ENCODE assay signal across 38 cellular contexts in the genomic region with DNA sequence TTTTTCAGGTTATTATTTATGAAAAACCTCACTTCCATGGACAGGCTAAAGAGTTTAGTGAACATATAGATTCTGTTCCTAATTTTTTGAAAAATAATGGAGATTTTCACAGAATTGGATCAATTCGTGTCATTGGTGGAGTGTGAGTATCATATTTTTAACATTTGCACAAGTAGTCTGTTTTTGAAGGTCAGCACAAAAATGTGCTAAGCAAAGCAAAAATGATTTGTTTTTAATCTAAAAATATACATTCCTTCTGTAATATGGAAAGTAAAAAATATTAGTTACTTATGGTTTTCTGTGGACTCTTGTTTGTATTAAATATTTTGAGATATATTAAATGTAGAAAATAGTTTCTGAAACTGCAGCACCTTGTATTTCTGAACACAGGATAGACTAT.
"Had no signal": no experiment of that assay in that cellular context is flagged by ENCODE, and none has a peak within 500 bp of the region (broad histone marks: within the 10 kb centered on the region; RNA-seq: fewer than 3 reads in every experiment).

No MANE protein-coding gene starts in this region.

- H3K4me3 Mint-ChIP-seq: activated naive CD4-positive, alpha-beta T cell treated with anti-CD3 and anti-CD28 coated beads for 36 hours; activated naive CD4-positive, alpha-beta T cell treated with anti-CD3 and anti-CD28 coated beads, Interleukin-2, amount 10 ng/mL, durations not matched to agents 7 days and 5 days; activated naive CD4-positive, alpha-beta T cell treated with anti-CD3 and anti-CD28 coated beads, Interleukin-2, amount 50 U/mL, for 24 hours; activated naive CD8-positive, alpha-beta T cell; activated naive CD8-positive, alpha-beta T cell treated with anti-CD3 and anti-CD28 coated beads for 36 hours; activated naive CD8-positive, alpha-beta T cell treated with anti-CD3 and anti-CD28 coated beads, Interleukin-2, amount 10 ng/mL, durations not matched to agents 7 days and 5 days; activated naive CD8-positive, alpha-beta T cell treated with anti-CD3 and anti-CD28 coated beads, Interleukin-2, amount 50 U/mL, for 24 hours; activated T-cell treated with anti-CD3 and anti-CD28 coated beads, Interleukin-2, amount 50 U/mL, for 24 hours; activated T-cell treated with anti-CD3 and anti-CD28 coated beads, Interleukin-2, amount 50 U/mL, for 72 hours; activated T-helper 1 cell treated with anti-CD3 and anti-CD28 coated beads, Interleukin-12 subunit alpha, Interleukin-12 subunit beta, Interleukin-2, Interleukin-4 antibody, amounts not matched to agents 30 ng/mL and 10 ng/mL and 1 ng/mL, durations not matched to agents 14 hours and 24 hours and 36 hours; activated T-helper 17 cell treated with anti-CD3 and anti-CD28 coated beads, Interleukin-2, amount 50 U/mL, for 72 hours; brain; central memory CD8-positive, alpha-beta T cell had no signal

- H3K4me1 Mint-ChIP-seq: activated naive CD4-positive, alpha-beta T cell treated with anti-CD3 and anti-CD28 coated beads, Interleukin-2, amount 10 ng/mL, durations not matched to agents 7 days and 5 days; activated naive CD4-positive, alpha-beta T cell treated with anti-CD3 and anti-CD28 coated beads, Interleukin-2, amount 50 U/mL, for 24 hours; activated naive CD8-positive, alpha-beta T cell treated with anti-CD3 and anti-CD28 coated beads for 36 hours; activated naive CD8-positive, alpha-beta T cell treated with anti-CD3 and anti-CD28 coated beads, Interleukin-2, amount 10 ng/mL, durations not matched to agents 7 days and 5 days; activated naive CD8-positive, alpha-beta T cell treated with anti-CD3 and anti-CD28 coated beads, Interleukin-2, amount 50 U/mL, for 24 hours; activated T-helper 17 cell treated with anti-CD3 and anti-CD28 coated beads, Interleukin-2, amount 50 U/mL, for 72 hours; brain; central memory CD8-positive, alpha-beta T cell had no signal

- H3K9me3 ChIP-seq: adrenal gland, ascending aorta, body of pancreas, breast epithelium had no signal

- ATAC-seq: activated naive CD4-positive, alpha-beta T cell treated with anti-CD3 and anti-CD28 coated beads, Interleukin-2, amount 50 U/mL, for 72 hours; activated naive CD8-positive, alpha-beta T cell treated with anti-CD3 and anti-CD28 coated beads, Interleukin-2, amount 50 U/mL, for 24 hours; activated T-cell treated with anti-CD3 and anti-CD28 coated beads, Interleukin-2, amount 50 U/mL, for 72 hours; activated T-helper 17 cell treated with anti-CD3 and anti-CD28 coated beads, Interleukin-2, amount 50 U/mL, for 72 hours; body of pancreas had no signal

- H3K27me3 Mint-ChIP-seq: activated naive CD4-positive, alpha-beta T cell treated with anti-CD3 and anti-CD28 coated beads, Interleukin-2, amount 10 ng/mL, durations not matched to agents 7 days and 5 days; activated naive CD4-positive, alpha-beta T cell treated with anti-CD3 and anti-CD28 coated beads, Interleukin-2, amount 50 U/mL, for 24 hours; activated naive CD8-positive, alpha-beta T cell; activated naive CD8-positive, alpha-beta T cell treated with anti-CD3 and anti-CD28 coated beads for 36 hours; activated naive CD8-positive, alpha-beta T cell treated with anti-CD3 and anti-CD28 coated beads, Interleukin-2, amount 10 ng/mL, durations not matched to agents 7 days and 5 days; activated naive CD8-positive, alpha-beta T cell treated with anti-CD3 and anti-CD28 coated beads, Interleukin-2, amount 50 U/mL, for 24 hours; activated T-cell treated with anti-CD3 and anti-CD28 coated beads, Interleukin-2, amount 50 U/mL, for 24 hours; activated T-helper 17 cell treated with anti-CD3 and anti-CD28 coated beads, Interleukin-2, amount 50 U/mL, for 72 hours; brain; central memory CD8-positive, alpha-beta T cell had no signal

- H3K36me3 Mint-ChIP-seq: activated naive CD4-positive, alpha-beta T cell treated with anti-CD3 and anti-CD28 coated beads, Interleukin-2, amount 50 U/mL, for 24 hours; activated naive CD4-positive, alpha-beta T cell treated with anti-CD3 and anti-CD28 coated beads, Interleukin-2, amount 50 U/mL, for 72 hours; activated naive CD8-positive, alpha-beta T cell treated with anti-CD3 and anti-CD28 coated beads, Interleukin-2, amount 10 ng/mL, durations not matched to agents 7 days and 5 days had no signal

- DNase-seq: activated effector memory CD4-positive, alpha-beta T cell treated with anti-CD3 and anti-CD28 coated beads, Interleukin-2, amount 50 U/mL, for 16 hours; activated effector memory CD4-positive, alpha-beta T cell treated with Interleukin-2 at 50 U/mL for 16 hours; activated gamma-delta T cell; activated gamma-delta T cell treated with Interleukin-2 at 50 U/mL for 16 hours; activated naive CD4-positive, alpha-beta T cell; activated naive CD4-positive, alpha-beta T cell treated with anti-CD3 and anti-CD28 coated beads for 36 hours; activated naive CD4-positive, alpha-beta T cell treated with anti-CD3 and anti-CD28 coated beads, Interleukin-2, amount 10 ng/mL, durations not matched to agents 7 days and 5 days; activated naive CD4-positive, alpha-beta T cell treated with anti-CD3 and anti-CD28 coated beads, Interleukin-2, amount 50 U/mL, for 16 hours; activated naive CD4-positive, alpha-beta T cell treated with Interleukin-2 at 50 U/mL for 16 hours; activated naive CD8-positive, alpha-beta T cell treated with anti-CD3 and anti-CD28 coated beads for 36 hours; activated naive CD8-positive, alpha-beta T cell treated with anti-CD3 and anti-CD28 coated beads, Interleukin-2, amount 10 ng/mL, durations not matched to agents 7 days and 5 days; activated naive CD8-positive, alpha-beta T cell treated with anti-CD3 and anti-CD28 coated beads, Interleukin-2, amount 50 U/mL, for 24 hours; activated T-cell treated with anti-CD3 and anti-CD28 coated beads, Interleukin-2, amount 50 U/mL, for 1 hour; activated T-cell treated with anti-CD3 and anti-CD28 coated beads, Interleukin-2, amount 50 U/mL, for 24 hours; activated T-cell treated with anti-CD3 and anti-CD28 coated beads, Interleukin-2, amount 50 U/mL, for 48 hours; activated T-cell treated with anti-CD3 and anti-CD28 coated beads, Interleukin-2, amount 50 U/mL, for 72 hours; adrenal gland; amniotic stem cell; amygdala; anterior cingulate cortex; aorta; body of pancreas; brain microvascular endothelial cell; caudate nucleus; central memory CD4-positive, alpha-beta T cell; cerebellar nuclear complex had no signal

- H3K27me3 ChIP-seq: adrenal gland, ascending aorta, body of pancreas, brain microvascular endothelial cell, breast epithelium, cardiac muscle cell had no signal

- H3K4me3 ChIP-seq: adrenal gland, ascending aorta, body of pancreas, breast epithelium, cardiac muscle cell had no signal

- H3K27ac ChIP-seq: adrenal gland, ascending aorta, body of pancreas, brain microvascular endothelial cell, breast epithelium, cardiac muscle cell had no signal

- H3K27ac Mint-ChIP-seq: activated naive CD4-positive, alpha-beta T cell treated with anti-CD3 and anti-CD28 coated beads for 36 hours; activated naive CD4-positive, alpha-beta T cell treated with anti-CD3 and anti-CD28 coated beads, Interleukin-2, amount 10 ng/mL, durations not matched to agents 7 days and 5 days; activated naive CD4-positive, alpha-beta T cell treated with anti-CD3 and anti-CD28 coated beads, Interleukin-2, amount 50 U/mL, for 24 hours; activated naive CD4-positive, alpha-beta T cell treated with anti-CD3 and anti-CD28 coated beads, Interleukin-2, amount 50 U/mL, for 72 hours; activated naive CD8-positive, alpha-beta T cell; activated naive CD8-positive, alpha-beta T cell treated with anti-CD3 and anti-CD28 coated beads for 36 hours; activated naive CD8-positive, alpha-beta T cell treated with anti-CD3 and anti-CD28 coated beads, Interleukin-2, amount 10 ng/mL, durations not matched to agents 7 days and 5 days; activated naive CD8-positive, alpha-beta T cell treated with anti-CD3 and anti-CD28 coated beads, Interleukin-2, amount 50 U/mL, for 24 hours; activated T-cell treated with anti-CD3 and anti-CD28 coated beads, Interleukin-2, amount 50 U/mL, for 24 hours; activated T-cell treated with anti-CD3 and anti-CD28 coated beads, Interleukin-2, amount 50 U/mL, for 72 hours; activated T-helper 1 cell treated with anti-CD3 and anti-CD28 coated beads, Interleukin-12 subunit alpha, Interleukin-12 subunit beta, Interleukin-2, Interleukin-4 antibody, amounts not matched to agents 30 ng/mL and 10 ng/mL and 1 ng/mL, durations not matched to agents 14 hours and 24 hours and 36 hours; activated T-helper 17 cell treated with anti-CD3 and anti-CD28 coated beads, Interleukin-2, amount 50 U/mL, for 72 hours; activated T-helper 2 cell treated with anti-CD3 and anti-CD28 coated beads, Interferon-gamma antibody, Interleukin-2, Interleukin-4, amounts not matched to agents 10 μg/mL and 5 μg/mL and 100 μg/mL, durations not matched to agents 14 hours and 24 hours and 36 hours; brain had no signal

- H3K36me3 ChIP-seq: brain microvascular endothelial cell, breast epithelium had no signal

- FAIRE-seq: astrocyte had no signal

- H3K9me3 Mint-ChIP-seq: activated naive CD4-positive, alpha-beta T cell treated with anti-CD3 and anti-CD28 coated beads for 36 hours; activated naive CD4-positive, alpha-beta T cell treated with anti-CD3 and anti-CD28 coated beads, Interleukin-2, amount 10 ng/mL, durations not matched to agents 7 days and 5 days; activated naive CD4-positive, alpha-beta T cell treated with anti-CD3 and anti-CD28 coated beads, Interleukin-2, amount 50 U/mL, for 24 hours; activated naive CD4-positive, alpha-beta T cell treated with anti-CD3 and anti-CD28 coated beads, Interleukin-2, amount 50 U/mL, for 72 hours; activated naive CD8-positive, alpha-beta T cell treated with anti-CD3 and anti-CD28 coated beads for 36 hours; activated naive CD8-positive, alpha-beta T cell treated with anti-CD3 and anti-CD28 coated beads, Interleukin-2, amount 10 ng/mL, durations not matched to agents 7 days and 5 days; activated naive CD8-positive, alpha-beta T cell treated with anti-CD3 and anti-CD28 coated beads, Interleukin-2, amount 50 U/mL, for 24 hours; activated T-cell treated with anti-CD3 and anti-CD28 coated beads, Interleukin-2, amount 50 U/mL, for 24 hours; activated T-cell treated with anti-CD3 and anti-CD28 coated beads, Interleukin-2, amount 50 U/mL, for 72 hours; activated T-helper 1 cell treated with anti-CD3 and anti-CD28 coated beads, Interleukin-12 subunit alpha, Interleukin-12 subunit beta, Interleukin-2, Interleukin-4 antibody, amounts not matched to agents 30 ng/mL and 10 ng/mL and 1 ng/mL, durations not matched to agents 14 hours and 24 hours and 36 hours; activated T-helper 17 cell treated with anti-CD3 and anti-CD28 coated beads, Interleukin-2, amount 50 U/mL, for 72 hours; activated T-helper 2 cell treated with anti-CD3 and anti-CD28 coated beads, Interferon-gamma antibody, Interleukin-2, Interleukin-4, amounts not matched to agents 10 μg/mL and 5 μg/mL and 100 μg/mL, durations not matched to agents 14 hours and 24 hours and 36 hours; brain; central memory CD8-positive, alpha-beta T cell had no signal

- H3K4me1 ChIP-seq: adrenal gland, ascending aorta, body of pancreas, breast epithelium had no signal
